Comparison of ENCODE assay signal across 36 cellular contexts in the genomic region with DNA sequence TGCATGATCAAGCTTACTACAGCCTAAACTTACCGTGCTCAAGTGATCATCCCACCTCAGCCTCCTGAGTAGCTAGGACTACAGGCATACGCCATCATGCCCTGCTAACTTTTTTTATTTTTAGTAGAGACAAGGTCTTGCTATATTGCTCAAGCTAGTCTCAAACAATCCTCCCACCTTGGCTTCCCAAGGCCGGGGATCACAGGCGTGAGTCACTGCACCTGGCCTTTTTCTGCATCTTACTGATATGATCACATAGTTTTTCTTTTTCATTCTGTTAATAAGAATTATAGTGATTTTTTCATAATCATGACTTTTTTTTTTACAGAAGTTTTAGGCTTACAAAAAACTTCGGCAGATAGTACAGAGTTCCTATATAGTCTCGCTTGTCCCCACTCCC.
"Had no signal": no experiment of that assay in that cellular context is flagged by ENCODE, and none has a peak within 500 bp of the region (broad histone marks: within the 10 kb centered on the region; RNA-seq: fewer than 3 reads in every experiment).

No MANE protein-coding gene starts in this region.

- H3K27me3 ChIP-seq: MG63 had no signal

- H3K9ac ChIP-seq: KMS-11 had no signal

- H3K27ac ChIP-seq: KMS-11 had no signal

- H3K4me2 ChIP-seq: KMS-11 had no signal

- H3K4me3 ChIP-seq: MG63 had no signal

- DNase-seq: Karpas-422, Kasumi-1, KBM-7, KG1, MG63, MM.1S, MV-4-11, NCI-H1048, NCI-H1092, NCI-H1092 treated with DMSO at 0.1 percent for 48 hours, NCI-H1105, NCI-H1105 treated with DMSO at 0.1 percent for 48 hours, NCI-H1417, NCI-H1417 treated with DMSO at 0.1 percent for 48 hours, NCI-H1436, NCI-H1436 treated with DMSO at 0.1 percent for 48 hours, NCI-H146, NCI-H1694, NCI-H1694 treated with DMSO at 0.1 percent for 48 hours, NCI-H187, NCI-H187 treated with DMSO at 0.1 percent for 48 hours, NCI-H1930, NCI-H2029, NCI-H2029 treated with DMSO at 0.1 percent for 48 hours, NCI-H2081, NCI-H2081 treated with DMSO at 0.1 percent for 48 hours, NCI-H2107, NCI-H2171, NCI-H2171 treated with DMSO at 0.1 percent for 48 hours, NCI-H2227 treated with DMSO at 0.1 percent for 48 hours, NCI-H226, NCI-H345, NCI-H446, NCI-H446 treated with DMSO at 0.1 percent for 48 hours, NCI-H510A had no signal
